Comparison of ENCODE assay signal across 1 cellular context in the genomic region with DNA sequence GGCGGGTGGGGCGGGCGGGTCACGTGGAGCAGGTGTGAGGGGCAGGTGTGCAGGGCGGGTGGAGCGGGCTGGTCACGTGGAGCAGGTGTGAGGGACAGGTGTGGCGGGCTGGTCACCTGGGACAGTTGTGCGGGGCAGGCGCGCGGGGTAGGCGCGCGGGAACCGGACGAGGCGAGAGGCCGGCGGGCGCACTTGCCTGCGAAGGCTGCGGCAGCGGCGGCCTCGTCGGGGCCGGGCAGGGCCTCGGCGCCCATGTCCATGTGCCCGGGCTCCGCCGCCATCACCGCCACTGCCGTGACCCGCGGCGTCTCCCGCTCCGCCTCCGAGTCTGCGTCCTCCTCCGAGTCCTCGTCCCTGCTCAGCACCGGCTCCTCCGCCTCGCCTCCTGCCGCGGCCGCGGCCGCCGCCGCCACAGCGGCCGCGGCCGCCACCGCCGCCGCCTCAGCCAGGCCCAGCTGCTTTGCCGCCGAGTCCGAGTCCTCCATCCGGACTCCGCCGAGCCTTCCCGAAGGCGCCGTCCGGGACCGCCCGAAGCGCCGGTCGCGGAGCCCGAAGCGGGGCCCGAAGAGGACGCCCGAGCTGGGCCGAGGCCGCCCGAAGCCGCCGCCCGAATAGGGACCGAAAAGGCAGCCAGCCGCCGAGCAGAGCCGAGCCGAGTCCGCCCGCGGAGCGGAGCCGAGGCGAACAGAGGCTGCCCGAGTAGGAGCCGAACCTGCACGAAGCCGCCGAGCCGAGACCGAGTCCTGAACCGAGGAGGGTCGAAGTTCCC.
TF ChIP-seq lines count a peak whose summit lies in the region.

A gene with protein sequence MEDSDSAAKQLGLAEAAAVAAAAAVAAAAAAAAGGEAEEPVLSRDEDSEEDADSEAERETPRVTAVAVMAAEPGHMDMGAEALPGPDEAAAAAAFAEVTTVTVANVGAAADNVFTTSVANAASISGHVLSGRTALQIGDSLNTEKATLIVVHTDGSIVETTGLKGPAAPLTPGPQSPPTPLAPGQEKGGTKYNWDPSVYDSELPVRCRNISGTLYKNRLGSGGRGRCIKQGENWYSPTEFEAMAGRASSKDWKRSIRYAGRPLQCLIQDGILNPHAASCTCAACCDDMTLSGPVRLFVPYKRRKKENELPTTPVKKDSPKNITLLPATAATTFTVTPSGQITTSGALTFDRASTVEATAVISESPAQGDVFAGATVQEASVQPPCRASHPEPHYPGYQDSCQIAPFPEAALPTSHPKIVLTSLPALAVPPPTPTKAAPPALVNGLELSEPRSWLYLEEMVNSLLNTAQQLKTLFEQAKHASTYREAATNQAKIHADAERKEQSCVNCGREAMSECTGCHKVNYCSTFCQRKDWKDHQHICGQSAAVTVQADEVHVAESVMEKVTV (minus strand): TSS at position 660 of the 769 bp plus-strand sequence. CDS start 175 bp downstream, at position 485.

TF ChIP-seq in HepG2, 621 proteins besides CTCF, POLR2A, EP300 and RAD21 (continued from another document and continues in another):
- TF ChIP-seq, protein P1, sequence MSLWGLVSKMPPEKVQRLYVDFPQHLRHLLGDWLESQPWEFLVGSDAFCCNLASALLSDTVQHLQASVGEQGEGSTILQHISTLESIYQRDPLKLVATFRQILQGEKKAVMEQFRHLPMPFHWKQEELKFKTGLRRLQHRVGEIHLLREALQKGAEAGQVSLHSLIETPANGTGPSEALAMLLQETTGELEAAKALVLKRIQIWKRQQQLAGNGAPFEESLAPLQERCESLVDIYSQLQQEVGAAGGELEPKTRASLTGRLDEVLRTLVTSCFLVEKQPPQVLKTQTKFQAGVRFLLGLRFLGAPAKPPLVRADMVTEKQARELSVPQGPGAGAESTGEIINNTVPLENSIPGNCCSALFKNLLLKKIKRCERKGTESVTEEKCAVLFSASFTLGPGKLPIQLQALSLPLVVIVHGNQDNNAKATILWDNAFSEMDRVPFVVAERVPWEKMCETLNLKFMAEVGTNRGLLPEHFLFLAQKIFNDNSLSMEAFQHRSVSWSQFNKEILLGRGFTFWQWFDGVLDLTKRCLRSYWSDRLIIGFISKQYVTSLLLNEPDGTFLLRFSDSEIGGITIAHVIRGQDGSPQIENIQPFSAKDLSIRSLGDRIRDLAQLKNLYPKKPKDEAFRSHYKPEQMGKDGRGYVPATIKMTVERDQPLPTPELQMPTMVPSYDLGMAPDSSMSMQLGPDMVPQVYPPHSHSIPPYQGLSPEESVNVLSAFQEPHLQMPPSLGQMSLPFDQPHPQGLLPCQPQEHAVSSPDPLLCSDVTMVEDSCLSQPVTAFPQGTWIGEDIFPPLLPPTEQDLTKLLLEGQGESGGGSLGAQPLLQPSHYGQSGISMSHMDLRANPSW (CRISPR knock-in tag; IDR thresholded peaks at IDR 0.05; ENCODE audit: borderline replicate concordance): no peak
- peak; percentile 54; the same call in 1 of the 2 replicates for TF ChIP-seq ZNF558 (CRISPR knock-in tag; IDR thresholded peaks at IDR 0.05; ENCODE audit: borderline replicate concordance)
- peak; percentile 74 for TF ChIP-seq ZFY (CRISPR knock-in tag; IDR thresholded peaks at IDR 0.05)
- 0 out of 2 replicates have a peak, but pooled peaks have one; percentile 54 for TF ChIP-seq ZNF749 (CRISPR knock-in tag; IDR thresholded peaks at IDR 0.05; ENCODE audit: borderline replicate concordance)
- TF ChIP-seq, protein P2, sequence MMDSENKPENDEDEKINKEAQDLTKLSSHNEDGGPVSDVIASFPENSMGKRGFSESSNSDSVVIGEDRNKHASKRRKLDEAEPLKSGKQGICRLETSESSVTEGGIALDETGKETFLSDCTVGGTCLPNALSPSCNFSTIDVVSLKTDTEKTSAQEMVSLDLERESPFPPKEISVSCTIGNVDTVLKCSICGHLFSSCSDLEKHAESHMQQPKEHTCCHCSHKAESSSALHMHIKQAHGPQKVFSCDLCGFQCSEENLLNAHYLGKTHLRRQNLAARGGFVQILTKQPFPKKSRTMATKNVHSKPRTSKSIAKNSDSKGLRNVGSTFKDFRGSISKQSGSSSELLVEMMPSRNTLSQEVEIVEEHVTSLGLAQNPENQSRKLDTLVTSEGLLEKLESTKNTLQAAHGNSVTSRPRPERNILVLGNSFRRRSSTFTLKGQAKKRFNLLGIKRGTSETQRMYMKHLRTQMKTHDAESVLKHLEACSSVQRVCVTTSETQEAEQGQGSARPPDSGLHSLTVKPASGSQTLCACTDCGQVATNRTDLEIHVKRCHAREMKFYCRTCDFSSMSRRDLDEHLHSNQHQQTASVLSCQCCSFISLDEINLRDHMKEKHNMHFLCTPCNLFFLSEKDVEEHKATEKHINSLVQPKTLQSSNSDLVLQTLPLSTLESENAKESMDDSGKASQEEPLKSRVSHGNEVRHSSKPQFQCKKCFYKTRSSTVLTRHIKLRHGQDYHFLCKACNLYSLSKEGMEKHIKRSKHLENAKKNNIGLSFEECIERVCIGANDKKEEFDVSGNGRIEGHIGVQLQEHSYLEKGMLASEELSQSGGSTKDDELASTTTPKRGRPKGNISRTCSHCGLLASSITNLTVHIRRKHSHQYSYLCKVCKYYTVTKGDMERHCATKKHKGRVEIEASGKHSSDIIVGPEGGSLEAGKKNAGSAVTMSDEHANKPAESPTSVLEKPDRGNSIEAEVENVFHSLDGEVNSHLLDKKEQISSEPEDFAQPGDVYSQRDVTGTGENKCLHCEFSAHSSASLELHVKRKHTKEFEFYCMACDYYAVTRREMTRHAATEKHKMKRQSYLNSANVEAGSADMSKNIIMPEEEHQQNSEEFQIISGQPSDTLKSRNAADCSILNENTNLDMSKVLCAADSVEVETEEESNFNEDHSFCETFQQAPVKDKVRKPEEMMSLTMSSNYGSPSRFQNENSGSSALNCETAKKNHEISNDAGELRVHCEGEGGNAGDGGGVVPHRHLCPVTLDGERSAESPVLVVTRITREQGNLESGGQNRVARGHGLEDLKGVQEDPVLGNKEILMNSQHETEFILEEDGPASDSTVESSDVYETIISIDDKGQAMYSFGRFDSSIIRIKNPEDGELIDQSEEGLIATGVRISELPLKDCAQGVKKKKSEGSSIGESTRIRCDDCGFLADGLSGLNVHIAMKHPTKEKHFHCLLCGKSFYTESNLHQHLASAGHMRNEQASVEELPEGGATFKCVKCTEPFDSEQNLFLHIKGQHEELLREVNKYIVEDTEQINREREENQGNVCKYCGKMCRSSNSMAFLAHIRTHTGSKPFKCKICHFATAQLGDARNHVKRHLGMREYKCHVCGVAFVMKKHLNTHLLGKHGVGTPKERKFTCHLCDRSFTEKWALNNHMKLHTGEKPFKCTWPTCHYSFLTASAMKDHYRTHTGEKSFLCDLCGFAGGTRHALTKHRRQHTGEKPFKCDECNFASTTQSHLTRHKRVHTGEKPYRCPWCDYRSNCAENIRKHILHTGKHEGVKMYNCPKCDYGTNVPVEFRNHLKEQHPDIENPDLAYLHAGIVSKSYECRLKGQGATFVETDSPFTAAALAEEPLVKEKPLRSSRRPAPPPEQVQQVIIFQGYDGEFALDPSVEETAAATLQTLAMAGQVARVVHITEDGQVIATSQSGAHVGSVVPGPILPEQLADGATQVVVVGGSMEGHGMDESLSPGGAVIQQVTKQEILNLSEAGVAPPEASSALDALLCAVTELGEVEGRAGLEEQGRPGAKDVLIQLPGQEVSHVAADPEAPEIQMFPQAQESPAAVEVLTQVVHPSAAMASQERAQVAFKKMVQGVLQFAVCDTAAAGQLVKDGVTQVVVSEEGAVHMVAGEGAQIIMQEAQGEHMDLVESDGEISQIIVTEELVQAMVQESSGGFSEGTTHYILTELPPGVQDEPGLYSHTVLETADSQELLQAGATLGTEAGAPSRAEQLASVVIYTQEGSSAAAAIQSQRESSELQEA (CRISPR knock-in tag; IDR thresholded peaks at IDR 0.05; ENCODE audit: not compliant biosample characterization): no peak
- peak; percentile 56; the same call in 1 of the 2 replicates for TF ChIP-seq NFKB2 (CRISPR knock-in tag; IDR thresholded peaks at IDR 0.05; ENCODE audit: borderline replicate concordance)
- TF ChIP-seq, protein P3, sequence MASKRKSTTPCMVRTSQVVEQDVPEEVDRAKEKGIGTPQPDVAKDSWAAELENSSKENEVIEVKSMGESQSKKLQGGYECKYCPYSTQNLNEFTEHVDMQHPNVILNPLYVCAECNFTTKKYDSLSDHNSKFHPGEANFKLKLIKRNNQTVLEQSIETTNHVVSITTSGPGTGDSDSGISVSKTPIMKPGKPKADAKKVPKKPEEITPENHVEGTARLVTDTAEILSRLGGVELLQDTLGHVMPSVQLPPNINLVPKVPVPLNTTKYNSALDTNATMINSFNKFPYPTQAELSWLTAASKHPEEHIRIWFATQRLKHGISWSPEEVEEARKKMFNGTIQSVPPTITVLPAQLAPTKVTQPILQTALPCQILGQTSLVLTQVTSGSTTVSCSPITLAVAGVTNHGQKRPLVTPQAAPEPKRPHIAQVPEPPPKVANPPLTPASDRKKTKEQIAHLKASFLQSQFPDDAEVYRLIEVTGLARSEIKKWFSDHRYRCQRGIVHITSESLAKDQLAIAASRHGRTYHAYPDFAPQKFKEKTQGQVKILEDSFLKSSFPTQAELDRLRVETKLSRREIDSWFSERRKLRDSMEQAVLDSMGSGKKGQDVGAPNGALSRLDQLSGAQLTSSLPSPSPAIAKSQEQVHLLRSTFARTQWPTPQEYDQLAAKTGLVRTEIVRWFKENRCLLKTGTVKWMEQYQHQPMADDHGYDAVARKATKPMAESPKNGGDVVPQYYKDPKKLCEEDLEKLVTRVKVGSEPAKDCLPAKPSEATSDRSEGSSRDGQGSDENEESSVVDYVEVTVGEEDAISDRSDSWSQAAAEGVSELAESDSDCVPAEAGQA (IDR thresholded peaks at IDR 0.05; ENCODE audit: low read depth): no peak
- TF ChIP-seq, protein P3 (CRISPR knock-in tag; IDR thresholded peaks at IDR 0.05; ENCODE audit: borderline replicate concordance): peak; percentile 58; the same call in 1 of the 2 replicates
- TF ChIP-seq TCF12 (IDR thresholded peaks at IDR 0.05): no peak
- TF ChIP-seq TCF12 (CRISPR knock-in tag; IDR thresholded peaks at IDR 0.05): 0 out of 2 replicates have a peak, but pooled peaks have one; percentile 72
- TF ChIP-seq TEAD3 (CRISPR knock-in tag; optimal IDR thresholded peaks at IDR 0.05; ENCODE audit: borderline replicate concordance): no peak
- TF ChIP-seq, protein P4, sequence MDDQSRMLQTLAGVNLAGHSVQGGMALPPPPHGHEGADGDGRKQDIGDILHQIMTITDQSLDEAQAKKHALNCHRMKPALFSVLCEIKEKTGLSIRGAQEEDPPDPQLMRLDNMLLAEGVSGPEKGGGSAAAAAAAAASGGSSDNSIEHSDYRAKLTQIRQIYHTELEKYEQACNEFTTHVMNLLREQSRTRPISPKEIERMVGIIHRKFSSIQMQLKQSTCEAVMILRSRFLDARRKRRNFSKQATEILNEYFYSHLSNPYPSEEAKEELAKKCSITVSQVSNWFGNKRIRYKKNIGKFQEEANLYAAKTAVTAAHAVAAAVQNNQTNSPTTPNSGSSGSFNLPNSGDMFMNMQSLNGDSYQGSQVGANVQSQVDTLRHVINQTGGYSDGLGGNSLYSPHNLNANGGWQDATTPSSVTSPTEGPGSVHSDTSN (CRISPR knock-in tag; IDR thresholded peaks at IDR 0.05; ENCODE audit: borderline replicate concordance): no peak
- no peak for TF ChIP-seq HIVEP1 (CRISPR knock-in tag; IDR thresholded peaks at IDR 0.05)
- TF ChIP-seq TBX3 (IDR thresholded peaks at IDR 0.05; ENCODE audit: borderline replicate concordance): no peak
- TF ChIP-seq SMAD9 (CRISPR knock-in tag; IDR thresholded peaks at IDR 0.05): no peak
- TF ChIP-seq REXO4 (CRISPR knock-in tag; IDR thresholded peaks at IDR 0.05; ENCODE audit: borderline replicate concordance): 0 out of 2 replicates have a peak, but pooled peaks have one; percentile 45
- peak; percentile 48; the same call in 1 of the 2 replicates for TF ChIP-seq ZNF138 (CRISPR knock-in tag; IDR thresholded peaks at IDR 0.05; ENCODE audit: low read depth)
- TF ChIP-seq ARNTL (CRISPR knock-in tag; IDR thresholded peaks at IDR 0.05): peak; percentile 67; the same call in 1 of the 2 replicates
- no peak for TF ChIP-seq HMG20B (CRISPR knock-in tag; conservative IDR thresholded peaks at IDR 0.05)
- TF ChIP-seq, protein P5, sequence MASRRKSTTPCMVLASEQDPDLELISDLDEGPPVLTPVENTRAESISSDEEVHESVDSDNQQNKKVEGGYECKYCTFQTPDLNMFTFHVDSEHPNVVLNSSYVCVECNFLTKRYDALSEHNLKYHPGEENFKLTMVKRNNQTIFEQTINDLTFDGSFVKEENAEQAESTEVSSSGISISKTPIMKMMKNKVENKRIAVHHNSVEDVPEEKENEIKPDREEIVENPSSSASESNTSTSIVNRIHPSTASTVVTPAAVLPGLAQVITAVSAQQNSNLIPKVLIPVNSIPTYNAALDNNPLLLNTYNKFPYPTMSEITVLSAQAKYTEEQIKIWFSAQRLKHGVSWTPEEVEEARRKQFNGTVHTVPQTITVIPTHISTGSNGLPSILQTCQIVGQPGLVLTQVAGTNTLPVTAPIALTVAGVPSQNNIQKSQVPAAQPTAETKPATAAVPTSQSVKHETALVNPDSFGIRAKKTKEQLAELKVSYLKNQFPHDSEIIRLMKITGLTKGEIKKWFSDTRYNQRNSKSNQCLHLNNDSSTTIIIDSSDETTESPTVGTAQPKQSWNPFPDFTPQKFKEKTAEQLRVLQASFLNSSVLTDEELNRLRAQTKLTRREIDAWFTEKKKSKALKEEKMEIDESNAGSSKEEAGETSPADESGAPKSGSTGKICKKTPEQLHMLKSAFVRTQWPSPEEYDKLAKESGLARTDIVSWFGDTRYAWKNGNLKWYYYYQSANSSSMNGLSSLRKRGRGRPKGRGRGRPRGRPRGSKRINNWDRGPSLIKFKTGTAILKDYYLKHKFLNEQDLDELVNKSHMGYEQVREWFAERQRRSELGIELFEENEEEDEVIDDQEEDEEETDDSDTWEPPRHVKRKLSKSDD (CRISPR knock-in tag; IDR thresholded peaks at IDR 0.05; ENCODE audit: low read depth): peak; percentile 58; the same call in 1 of the 2 replicates
- TF ChIP-seq ZSCAN25 (CRISPR knock-in tag; IDR thresholded peaks at IDR 0.05): peak; percentile 23; the same call in 1 of the 2 replicates
- TF ChIP-seq KAT8 (CRISPR knock-in tag; IDR thresholded peaks at IDR 0.05): no peak
- no peak for TF ChIP-seq ZNF33A (CRISPR knock-in tag; IDR thresholded peaks at IDR 0.05; ENCODE audit: borderline replicate concordance)
- 0 out of 2 replicates have a peak, but pooled peaks have one; percentile 11 for TF ChIP-seq FOXM1 (CRISPR knock-in tag; IDR thresholded peaks at IDR 0.05)
- TF ChIP-seq KLF16 (CRISPR knock-in tag; IDR thresholded peaks at IDR 0.05): no peak
- TF ChIP-seq NR2F1 (CRISPR knock-in tag; IDR thresholded peaks at IDR 0.05): no peak
